In genomic region chr1:72724951-72725863, GRCh38 we compare ENCODE assay signal across 21 cellular contexts.
DNase-seq lines count a peak whose midpoint lies in the region; ATAC-seq, FAIRE-seq and TF ChIP-seq lines count a peak whose summit lies in the region.
"Had no signal": no experiment of that assay in that cellular context is flagged by ENCODE, and none has a peak within 500 bp of the region (broad histone marks: within the 10 kb centered on the region; RNA-seq: fewer than 3 reads in every experiment).

No MANE protein-coding gene starts in this region.

- H4K8ac ChIP-seq in H1 (ENCODE audit: extremely low read depth, insufficient read depth, low read length), result peak overlapping the region; percentile 86

- H4K5ac ChIP-seq in H1 (ENCODE audit: insufficient read length, low read depth, low read length), result no peak overlapping the region

- FAIRE-seq in H1 (lab: Jason Lieb, UNC), result no peak
- no peak for FAIRE-seq in GM12891 (lab: Jason Lieb, UNC)
- FAIRE-seq: endometrium, HTR-8/SVneo, TTC549 had no signal

- no peak overlapping the region for H3K23ac ChIP-seq in H1 (ENCODE audit: insufficient read length)

- no peaks in the 10 kb centered on the region for H3K27me3 Mint-ChIP-seq in nephron progenitor cell (ENCODE audit: low read depth, poor library complexity)
- H3K27me3 Mint-ChIP-seq: central memory CD8-positive, alpha-beta T cell; memory B cell had no signal

- no peak overlapping the region for H3K4me3 Mint-ChIP-seq in nephron progenitor cell
- H3K4me3 Mint-ChIP-seq: central memory CD8-positive, alpha-beta T cell; HFFc6; memory B cell; nephron had no signal

- H3K56ac ChIP-seq in H1 (replicated peaks; ENCODE audit: insufficient read length, low read depth, low read length), result peak overlapping the region; percentile 21

- H2BK5ac ChIP-seq in H1 (ENCODE audit: low read depth, low read length), result peak overlapping the region; percentile 54; the same call in 1 of the 2 replicates

- in situ Hi-C loops in GM13976 (cut with MboI; ENCODE audit: low sequenced_read_pairs, unreplicated experiment), result no loop called here

- no peak for TF ChIP-seq EP300 in H1 (IDR thresholded peaks at IDR 0.05; ENCODE audit: borderline replicate concordance in 1 of 2, low read depth in 2 of 2, low read length in 2 of 2)

- H2BK20ac ChIP-seq in H1 (ENCODE audit: low read length), result peak overlapping the region; percentile 43; the same call in 1 of the 2 replicates

- POLR2A ChIA-PET in H1 (lab: Charles Lee; ENCODE audit: partially characterized antibody), result interaction anchor here (0.6 kb wide), 1 partner anchor 32 kb away, joined by 3 read pairs; no protein-coding TSS in a partner anchor

- no peaks in the 10 kb centered on the region for H3K9me3 ChIP-seq in H1 (ENCODE audit: insufficient read depth in 2 of 2, low read depth in 1 of 2, low read length in 1 of 2)

- 0 out of 2 replicates have a peak overlapping the region, but pooled peaks have one; percentile 46 for H2BK12ac ChIP-seq in H1 (ENCODE audit: low read depth, low read length)

- no peaks in the 10 kb centered on the region for H3K36me3 ChIP-seq in H1 (ENCODE audit: control insufficient read depth in 2 of 4, insufficient read depth in 4 of 4, low read length in 3 of 4)

- H3K9me3 Mint-ChIP-seq in nephron progenitor cell, result peaks cover 5% of the 10 kb centered on the region
- H3K9me3 Mint-ChIP-seq: HFFc6 had no signal

- H3K4me1 ChIP-seq in H1 (replicated peaks in 1 of 4; ENCODE audit: control insufficient read depth in 3 of 4, insufficient read depth in 4 of 4, low read length in 3 of 4), result peaks cover 0 to 4% (median 0%) of the 10 kb centered on the region in 4 experiments; a peak in 2 of 7 replicates

- H3K9ac ChIP-seq in H1 (replicated peaks in 1 of 4; ENCODE audit: extremely low read depth in 1 of 4, low read depth in 3 of 4, low read length in 3 of 4), result no peak overlapping the region

- no peaks in the 10 kb centered on the region for H3K27me3 ChIP-seq in H1 (replicated peaks in 1 of 4; ENCODE audit: control insufficient read depth in 3 of 4, extremely low read depth in 1 of 4, insufficient read depth in 3 of 4, low read length in 3 of 4)

- CTCF ChIA-PET in H1 (lab: Charles Lee; ENCODE audit: partially characterized antibody), result interaction anchor here (0.6 to 1.9 kb wide), 43 partner anchors 9 to 1964 kb away, joined by 3 to 20 read pairs (median 4); no protein-coding TSS in a partner anchor

- DNase-seq in AG20443 (ENCODE audit: low spot score), result peak; percentile 5
- DNase-seq in GM13976 (ENCODE audit: low spot score), result peak; percentile 4
- DNase-seq in H1 (ENCODE audit: low read depth in 1 of 2, low spot score in 2 of 2), result peak; percentile 54 to 68
- DNase-seq in nephron progenitor cell, result peak; percentile 26
- DNase-seq in DMS114 treated with DMSO at 0.1 percent for 48 hours (lab: John Stamatoyannopoulos, UW; ENCODE audit: unreplicated experiment), result no peak
- DNase-seq in GM12891 (ENCODE audit: insufficient read length, low spot score), result no peak
- no peak for DNase-seq in Ammon's horn (ENCODE audit: low spot score)
- DNase-seq: activated CD4-positive, alpha-beta T cell treated with anti-CD3 and anti-CD28 coated beads, Interleukin-2, amount 50 U/mL, for 48 hours; activated T-cell treated with anti-CD3 and anti-CD28 coated beads, Interleukin-2, amount 50 U/mL, for 48 hours; HFFc6; NCI-H146; PC-9; retina; stimulated activated CD4-positive, alpha-beta T cell treated with anti-CD3 and anti-CD28 coated beads, Interleukin-1b, Interleukin-23, amount 100 ng/mL, for 48 hours had no signal

- H4K91ac ChIP-seq in H1 (replicated peaks; ENCODE audit: insufficient read length, low read length), result peak overlapping the region; percentile 94

- no peak overlapping the region for H2BK120ac ChIP-seq in H1 (replicated peaks; ENCODE audit: low read depth, low read length)

- TF ChIP-seq RAD21 in H1 (IDR thresholded peaks at IDR 0.05 in 1 of 2, conservative IDR thresholded peaks at IDR 0.05 in 1 of 2; ENCODE audit: low read depth in 2 of 2, low read length in 2 of 2), result peak; percentile 96 to 99

- 0 out of 2 replicates have a peak overlapping the region, but pooled peaks have one; percentile 64 for H2AFZ ChIP-seq in H1 (ENCODE audit: low read length)
- H2AFZ ChIP-seq: PC-9 had no signal

- no peak overlapping the region; the same call in 1 of the 2 replicates for H3K27ac ChIP-seq in H1 (ENCODE audit: low read depth, low read length)
- H3K27ac ChIP-seq: PC-9 had no signal

- 84% methylated on average over 17 of the region's 17 CpGs; no CpG with 5 or more reads in 1 of the 2 experiments for WGBS in H1 (ENCODE audit: extremely low coverage in 1 of 2, insufficient coverage in 1 of 2, insufficient read length in 1 of 2, insufficient replicate concordance in 2 of 2, low coverage in 1 of 2, low lambda C conversion rate in 2 of 2, missing lambda C conversion rate in 1 of 2), 2 experiments

- no peak overlapping the region for H2AK5ac ChIP-seq in H1 (ENCODE audit: low read depth, low read length)

- H3K4me3 ChIP-seq in H1 (ENCODE audit: extremely low read depth in 1 of 4, insufficient read depth in 2 of 4, low read depth in 3 of 4, low read length in 4 of 4), result no peak overlapping the region
- H3K4me3 ChIP-seq: PC-9 had no signal

- H4K20me1 ChIP-seq in H1 (replicated peaks in 1 of 2; ENCODE audit: control insufficient read depth in 1 of 2, insufficient read depth in 2 of 2, low read length in 2 of 2), result no peaks in the 10 kb centered on the region

- H3K23me2 ChIP-seq in H1 (ENCODE audit: low read depth, low read length), result no peaks in the 10 kb centered on the region

- no peaks in the 10 kb centered on the region for H3K79me1 ChIP-seq in H1 (ENCODE audit: low read depth, low read length)

- H3K18ac ChIP-seq in H1 (ENCODE audit: extremely low read depth, low read length), result no peak overlapping the region

- no peaks in the 10 kb centered on the region for H3K4me1 Mint-ChIP-seq in nephron progenitor cell
- H3K4me1 Mint-ChIP-seq: central memory CD8-positive, alpha-beta T cell; memory B cell; nephron had no signal

- H3K27ac Mint-ChIP-seq in nephron progenitor cell, result no peak overlapping the region
- H3K27ac Mint-ChIP-seq: HFFc6, memory B cell, nephron had no signal

- no peaks in the 10 kb centered on the region for H3K79me2 ChIP-seq in H1 (ENCODE audit: control insufficient read depth in 1 of 2, insufficient read depth in 2 of 2, low read length in 2 of 2)

- no peak overlapping the region for H3K14ac ChIP-seq in H1 (ENCODE audit: insufficient read length)

- peak overlapping the region; percentile 47 for H3K4ac ChIP-seq in H1 (replicated peaks; ENCODE audit: insufficient read length, low read depth, low read length)

- no peaks in the 10 kb centered on the region for H3K36me3 Mint-ChIP-seq in nephron progenitor cell (ENCODE audit: low read depth)
- H3K36me3 Mint-ChIP-seq: memory B cell had no signal

- no peak for TF ChIP-seq CTCF in GM13976 (IDR thresholded peaks at IDR 0.05; ENCODE audit: borderline replicate concordance, control extremely low read depth, extremely low read depth, insufficient read depth, missing control alignments)
- TF ChIP-seq CTCF in H1 (IDR thresholded peaks at IDR 0.05; ENCODE audit: control extremely low read depth in 1 of 3, insufficient read depth in 1 of 3, low read depth in 1 of 3, low read length in 3 of 3), result peak; percentile 59 to 88 (median 82)
- TF ChIP-seq CTCF in nephron progenitor cell (IDR thresholded peaks at IDR 0.05), result peak; percentile 40

- H3K4me2 ChIP-seq in H1 (ENCODE audit: insufficient read depth in 1 of 2, low read depth in 2 of 2, low read length in 2 of 2), result no peak overlapping the region
- H3K4me2 ChIP-seq: PC-9 had no signal

- no peak for ATAC-seq in GM19463 (IDR thresholded peaks at IDR 0.05; ENCODE audit: unreplicated experiment)

- TF ChIP-seq POLR2A in H1 (IDR thresholded peaks at IDR 0.05; ENCODE audit: control extremely low read depth in 1 of 2, low read depth in 2 of 2, low read length in 2 of 2), result no peak
- no peak for TF ChIP-seq POLR2A in GM12891 (IDR thresholded peaks at IDR 0.05; ENCODE audit: low read depth, low read length)

- H2BK15ac ChIP-seq in H1 (ENCODE audit: low read length), result 0 out of 2 replicates have a peak overlapping the region, but pooled peaks have one; percentile 88

TF ChIP-seq in H1, 55 proteins besides CTCF, POLR2A, EP300 and RAD21:
- no peak for TF ChIP-seq HDAC2 (IDR thresholded peaks at IDR 0.05; ENCODE audit: borderline replicate concordance in 1 of 2, low read depth in 2 of 2, low read length in 2 of 2)
- no peak for TF ChIP-seq MAFK (IDR thresholded peaks at IDR 0.05; ENCODE audit: low read depth, low read length)
- TF ChIP-seq RNF2 (IDR thresholded peaks at IDR 0.05; ENCODE audit: borderline replicate concordance, low read depth, low read length, missing control alignments, poor library complexity, severe bottlenecking), result no peak
- TF ChIP-seq SUZ12 (IDR thresholded peaks at IDR 0.05; ENCODE audit: low read length), result no peak
- no peak for TF ChIP-seq SRF (IDR thresholded peaks at IDR 0.05; ENCODE audit: low read depth, low read length)

TF ChIP-seq in GM12891, 5 proteins besides CTCF, POLR2A, EP300 and RAD21:
- TF ChIP-seq PAX5 (IDR thresholded peaks at IDR 0.05; ENCODE audit: insufficient read depth, low read length, severe bottlenecking), result no peak
TF ChIP-seq in GM12891: peak in this region for 0.

Comparison
In these comparisons a context has a peak if more than half of its experiments do, and no peak if none do; other contexts are left out.
1. DNase-seq: peak in AG20443 (single experiment), GM13976 (single experiment), H1 (2 of 2) and nephron progenitor cell (single experiment); none in DMS114 treated with DMSO at 0.1 percent for 48 hours (single experiment), GM12891 (single experiment) and Ammon's horn (single experiment).